ENCODE assay signal across 13 cellular contexts in genomic region chr2:18546586-18546985, GRCh38. TPM values are rescaled to one million over a fixed set of nuclear protein-coding genes. Genes with fewer than 3 reads are reported as not detected.
DNase-seq lines count a peak whose midpoint lies in the region; ATAC-seq and TF ChIP-seq lines count a peak whose summit lies in the region.
"Had no signal": no experiment of that assay in that cellular context is flagged by ENCODE, and none has a peak within 500 bp of the region (broad histone marks: within the 10 kb centered on the region; RNA-seq: fewer than 3 reads in every experiment).

No MANE protein-coding gene starts in this region.

- ATAC-seq in SK-N-SH treated with all-trans-retinoic acid at 6 μM for 48 hours (no peak; the same call in 2 of the 3 replicates), HG03045 (IDR thresholded peaks at IDR 0.05; ENCODE audit: unreplicated experiment) (peak; percentile 52), right cardiac atrium (no peak), HG03280 (IDR thresholded peaks at IDR 0.05; ENCODE audit: unreplicated experiment) (no peak)

- H3K36me3 ChIP-seq in SK-N-SH (replicated peaks in 1 of 2; ENCODE audit: control insufficient read depth in 1 of 2, insufficient read depth in 2 of 2, low read length in 1 of 2) = peaks cover 0 to 12% of the 10 kb centered on the region in 2 experiments
- H3K36me3 ChIP-seq: thoracic aorta had no signal

- 0 out of 2 replicates have a peak overlapping the region, but pooled peaks have one; percentile 12 for H3K9ac ChIP-seq in SK-N-SH

- no peak overlapping the region; the same call in 1 of the 2 replicates for H3K4me2 ChIP-seq in SK-N-SH

- peak overlapping the region; percentile 22 to 64; a peak in 2 of 4 replicates for H3K27ac ChIP-seq in SK-N-SH (ENCODE audit: low read depth in 2 of 2, low read length in 1 of 2)
- no peak overlapping the region for H3K27ac ChIP-seq in right cardiac atrium (ENCODE audit: low read length)
- H3K27ac ChIP-seq: thoracic aorta had no signal

- CTCF ChIA-PET in SK-N-SH (lab: Yijun Ruan, JAX) = interaction anchor here (0.6 to 1.8 kb wide), 7 partner anchors 9 to 27 kb away, joined by 3 to 6 read pairs (median 4); no protein-coding TSS in a partner anchor

- intact Hi-C loops in right cardiac atrium (cut with DNase I) = no loop called here

- H2AFZ ChIP-seq in SK-N-SH (ENCODE audit: low read depth) = peak overlapping the region; percentile 20

- POLR2A ChIA-PET in SK-N-SH (lab: Yijun Ruan, JAX) = no interaction called here

- no peak for TF ChIP-seq CTCF in SK-N-SH (IDR thresholded peaks at IDR 0.05)
- no peak for TF ChIP-seq CTCF in mesothelial cell of epicardium (IDR thresholded peaks at IDR 0.05; ENCODE audit: unreplicated experiment)

- DNase-seq in SK-N-SH (no peak), NCI-H82 treated with DMSO at 0.1 percent for 48 hours (lab: John Stamatoyannopoulos, UW; ENCODE audit: unreplicated experiment) (peak; percentile 95), mesothelial cell of epicardium (ENCODE audit: low spot score in 2 of 2, unreplicated experiment in 2 of 2) (no peak), NCI-H2227 (lab: John Stamatoyannopoulos, UW; ENCODE audit: unreplicated experiment) (no peak), right cardiac atrium (no peak)
- DNase-seq: ACHN, aorta had no signal

- H3K4me1 ChIP-seq in SK-N-SH (ENCODE audit: control insufficient read depth in 1 of 2, insufficient read depth in 2 of 2, low read depth in 1 of 2, low read length in 1 of 2) = peaks cover 2 to 38% of the 10 kb centered on the region in 2 experiments; a peak in 3 of 4 replicates
- peaks cover 2% of the 10 kb centered on the region for H3K4me1 ChIP-seq in right cardiac atrium (ENCODE audit: control insufficient read depth, insufficient read depth, low read length)

- H4K20me1 ChIP-seq in SK-N-SH (ENCODE audit: insufficient read depth) = no peaks in the 10 kb centered on the region

- 91% methylated on average over 2 of the region's 2 CpGs for WGBS in SK-N-SH (ENCODE audit: low lambda C conversion rate)
- WGBS in right cardiac atrium = 63% methylated on average over 2 of the region's 2 CpGs

- peak overlapping the region; percentile 10 for H3K27ac Mint-ChIP-seq in mesothelial cell of epicardium

- peaks cover 3% of the 10 kb centered on the region for H3K27me3 Mint-ChIP-seq in mesothelial cell of epicardium (ENCODE audit: low read depth)

- no peak overlapping the region for H3K4me3 Mint-ChIP-seq in mesothelial cell of epicardium

- no peaks in the 10 kb centered on the region for H3K9me3 Mint-ChIP-seq in mesothelial cell of epicardium

- H3F3A ChIP-seq in SK-N-SH (replicated peaks; ENCODE audit: insufficient read depth) = peaks cover 29% of the 10 kb centered on the region

- TF ChIP-seq RAD21 in SK-N-SH (IDR thresholded peaks at IDR 0.05; ENCODE audit: low read length) = no peak

- H3K9me3 ChIP-seq in SK-N-SH = no peaks in the 10 kb centered on the region
- no peaks in the 10 kb centered on the region for H3K9me3 ChIP-seq in right cardiac atrium (ENCODE audit: control insufficient read depth, low read length)
- H3K9me3 ChIP-seq: thoracic aorta had no signal

- H3K27me3 ChIP-seq in SK-N-SH (ENCODE audit: insufficient read depth) = no peaks in the 10 kb centered on the region
- H3K27me3 ChIP-seq in right cardiac atrium (ENCODE audit: control insufficient read depth, insufficient read depth) = no peaks in the 10 kb centered on the region

- TF ChIP-seq EP300 in SK-N-SH (IDR thresholded peaks at IDR 0.05; ENCODE audit: borderline replicate concordance in 1 of 2, low read depth in 1 of 2, low read length in 1 of 2) = no peak

- peaks cover 4% of the 10 kb centered on the region for H3K36me3 Mint-ChIP-seq in mesothelial cell of epicardium

- no peaks in the 10 kb centered on the region for H3K9me2 ChIP-seq in SK-N-SH

- H3K4me3 ChIP-seq in SK-N-SH (ENCODE audit: low read depth in 2 of 2, low read length in 1 of 2) = no peak overlapping the region
- H3K4me3 ChIP-seq in right cardiac atrium (ENCODE audit: low read length) = no peak overlapping the region
- H3K4me3 ChIP-seq: thoracic aorta had no signal

- peaks cover 18% of the 10 kb centered on the region for H3K4me1 Mint-ChIP-seq in mesothelial cell of epicardium

- H3K79me2 ChIP-seq in SK-N-SH (ENCODE audit: insufficient read depth) = peaks cover 9% of the 10 kb centered on the region; the same call in 1 of the 2 replicates

TF ChIP-seq in SK-N-SH, 30 proteins besides CTCF, POLR2A, EP300 and RAD21 (continues in another document):
- TF ChIP-seq NRF1 (IDR thresholded peaks at IDR 0.05; ENCODE audit: low read depth, low read length) (no peak), PBX3 (IDR thresholded peaks at IDR 0.05) (no peak), NFIC (IDR thresholded peaks at IDR 0.05; ENCODE audit: borderline replicate concordance) (no peak), YY1 (IDR thresholded peaks at IDR 0.05; ENCODE audit: low read depth) (no peak), RCOR1 (IDR thresholded peaks at IDR 0.05; ENCODE audit: low read length) (no peak), GABPA (IDR thresholded peaks at IDR 0.05; ENCODE audit: low read depth) (no peak), RXRA (IDR thresholded peaks at IDR 0.05; ENCODE audit: borderline replicate concordance, low read depth) (no peak), FOSL2 (IDR thresholded peaks at IDR 0.05; ENCODE audit: borderline replicate concordance, low read depth) (no peak), CHD2 (IDR thresholded peaks at IDR 0.05; ENCODE audit: low read length, partially characterized antibody) (no peak), TAF1 (IDR thresholded peaks at IDR 0.05; ENCODE audit: borderline replicate concordance, low read depth, low read length) (no peak), TEAD4 (IDR thresholded peaks at IDR 0.05; ENCODE audit: borderline replicate concordance, insufficient read depth) (no peak), MXI1 (IDR thresholded peaks at IDR 0.05; ENCODE audit: low read depth, low read length) (no peak), SMC3 (IDR thresholded peaks at IDR 0.05; ENCODE audit: low read depth, low read length) (no peak), FOXM1 (IDR thresholded peaks at IDR 0.05; ENCODE audit: low read depth) (no peak), TCF12 (IDR thresholded peaks at IDR 0.05) (no peak), ELF1 (IDR thresholded peaks at IDR 0.05) (no peak), SIN3A (IDR thresholded peaks at IDR 0.05; ENCODE audit: borderline replicate concordance, low read depth, low read length) (no peak)

TF ChIP-seq in SK-N-SH treated with all-trans-retinoic acid at 6 μM for 48 hours, 23 proteins besides CTCF, POLR2A, EP300 and RAD21:
- no peak for TF ChIP-seq SNAI2 (CRISPR knock-in tag; IDR thresholded peaks at IDR 0.05)
- TF ChIP-seq, protein P1, sequence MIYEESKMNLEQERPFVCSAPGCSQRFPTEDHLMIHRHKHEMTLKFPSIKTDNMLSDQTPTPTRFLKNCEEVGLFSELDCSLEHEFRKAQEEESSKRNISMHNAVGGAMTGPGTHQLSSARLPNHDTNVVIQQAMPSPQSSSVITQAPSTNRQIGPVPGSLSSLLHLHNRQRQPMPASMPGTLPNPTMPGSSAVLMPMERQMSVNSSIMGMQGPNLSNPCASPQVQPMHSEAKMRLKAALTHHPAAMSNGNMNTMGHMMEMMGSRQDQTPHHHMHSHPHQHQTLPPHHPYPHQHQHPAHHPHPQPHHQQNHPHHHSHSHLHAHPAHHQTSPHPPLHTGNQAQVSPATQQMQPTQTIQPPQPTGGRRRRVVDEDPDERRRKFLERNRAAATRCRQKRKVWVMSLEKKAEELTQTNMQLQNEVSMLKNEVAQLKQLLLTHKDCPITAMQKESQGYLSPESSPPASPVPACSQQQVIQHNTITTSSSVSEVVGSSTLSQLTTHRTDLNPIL (CRISPR knock-in tag; IDR thresholded peaks at IDR 0.05; ENCODE audit: low read depth) = no peak
- TF ChIP-seq OSR1 (CRISPR knock-in tag; IDR thresholded peaks at IDR 0.05) = no peak
- TF ChIP-seq GLIS3 (CRISPR knock-in tag; IDR thresholded peaks at IDR 0.05) = no peak
- TF ChIP-seq POU6F1 (CRISPR knock-in tag; IDR thresholded peaks at IDR 0.05; ENCODE audit: borderline replicate concordance, low read depth) = no peak
- TF ChIP-seq ZNF70 (CRISPR knock-in tag; IDR thresholded peaks at IDR 0.05) = no peak
TF ChIP-seq in SK-N-SH treated with all-trans-retinoic acid at 6 μM for 48 hours: peak in this region for 0.

RNA-seq across cellular contexts. Expression of gene RDH14, which starts 13.9 kb away (rescaled TPM):
- polyA plus RNA-seq in SK-N-SH (2012; rRNA removed) (20.2 and 30.7 TPM in 2 replicates), right cardiac atrium (53.9 TPM)
- 32.8 and 39.7 TPM in 2 replicates for polyA plus RNA-seq in SK-N-SH (2012; cell fraction: cytosol; rRNA removed)
- polyA plus RNA-seq in SK-N-SH (2012; cell fraction: nucleus; rRNA removed) = 9.1 and 15.5 TPM in 2 replicates
- total RNA-seq in mesothelial cell of epicardium (20.5 to 25.1 TPM (median 22.3 TPM) in 3 replicates), right cardiac atrium (10 to 100 TPM; 45.3 to 55.6 (median 47.9) TPM)

RNA-seq across cellular contexts. Expression of gene NT5C1B, which starts 42.8 kb away (rescaled TPM):
- polyA plus RNA-seq in SK-N-SH (2012; rRNA removed) (not detected in 2 replicates), right cardiac atrium (not detected)
- not detected in 2 replicates for polyA plus RNA-seq in SK-N-SH (2012; cell fraction: cytosol; rRNA removed)
- polyA plus RNA-seq in SK-N-SH (2012; cell fraction: nucleus; rRNA removed) = 0.04 TPM in 1 of 2 replicates, not detected in the other
- total RNA-seq in mesothelial cell of epicardium (0.29 TPM in 1 of 3 replicates, not detected in the others), right cardiac atrium (not detected)
- total RNA-seq: aorta, frontal cortex, mononuclear cell, thoracic aorta had no signal
- polyA plus RNA-seq: aorta had no signal
